Comparison of ENCODE assay signal across 32 cellular contexts in the genomic region with DNA sequence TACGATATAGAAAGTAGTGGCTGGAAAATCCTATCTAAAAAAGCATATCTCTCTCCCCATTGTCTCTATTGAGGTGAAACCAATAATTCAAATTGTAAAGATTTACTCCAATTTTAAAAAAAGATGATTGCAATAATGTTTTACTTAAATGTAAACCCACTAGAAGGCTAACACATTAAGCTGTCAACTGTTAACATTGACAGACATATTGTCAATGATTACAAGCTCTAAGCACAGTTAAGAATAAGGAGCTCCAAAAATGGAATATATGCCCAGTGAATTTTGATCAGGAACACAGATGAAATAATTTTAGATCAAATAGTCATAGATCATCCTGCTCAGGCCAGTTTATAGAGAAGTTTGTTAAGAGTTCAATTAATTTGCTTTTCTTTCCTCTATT.
DNase-seq lines count a peak whose midpoint lies in the region; ATAC-seq, FAIRE-seq and TF ChIP-seq lines count a peak whose summit lies in the region.
"Had no signal": no experiment of that assay in that cellular context is flagged by ENCODE, and none has a peak within 500 bp of the region (broad histone marks: within the 10 kb centered on the region; RNA-seq: fewer than 3 reads in every experiment).

No MANE protein-coding gene starts in this region.

- H3K9ac ChIP-seq in neural cell (ENCODE audit: low read length): no peak overlapping the region
- H3K9ac ChIP-seq: BLaER1; BLaER1 treated with 17β-estradiol and CSF1 and Interleukin-3, amounts not matched to agents 10 nM and 100 nM had no signal

- H3K27ac ChIP-seq in VCaP (peak overlapping the region; percentile 91), neural cell (ENCODE audit: low read length) (peak overlapping the region; percentile 13)
- H3K27ac ChIP-seq: 22Rv1; A549; BLaER1; BLaER1 treated with 17β-estradiol and CSF1 and Interleukin-3, amounts not matched to agents 10 nM and 100 nM; C4-2B had no signal

- H3K79me2 ChIP-seq in neural cell (replicated peaks; ENCODE audit: insufficient read depth, low read length): no peaks in the 10 kb centered on the region

- no peaks in the 10 kb centered on the region for H3K36me3 ChIP-seq in neural cell (ENCODE audit: insufficient read depth, low read length)
- H3K36me3 ChIP-seq: BE2C; BLaER1; BLaER1 treated with 17β-estradiol and CSF1 and Interleukin-3, amounts not matched to agents 10 nM and 100 nM had no signal

- no peak for TF ChIP-seq CTCF in D721Med (IDR thresholded peaks at IDR 0.05; ENCODE audit: insufficient read depth, missing control alignments)
- TF ChIP-seq CTCF in VCaP (conservative IDR thresholded peaks at IDR 0.05): no peak
- no peak for TF ChIP-seq CTCF in neural cell (IDR thresholded peaks at IDR 0.05; ENCODE audit: poor library complexity, severe bottlenecking)
- TF ChIP-seq CTCF in GM20000 (IDR thresholded peaks at IDR 0.05; ENCODE audit: extremely low read depth, missing control alignments): no peak

- peak; percentile 91 for TF ChIP-seq EP300 in neural cell (conservative IDR thresholded peaks at IDR 0.05; ENCODE audit: poor library complexity, severe bottlenecking)

- H3K4me2 ChIP-seq in neural cell (ENCODE audit: low read length): no peak overlapping the region
- H3K4me2 ChIP-seq: A549; BLaER1; BLaER1 treated with 17β-estradiol and CSF1 and Interleukin-3, amounts not matched to agents 10 nM and 100 nM had no signal

- no peak for TF ChIP-seq RAD21 in neural cell (conservative IDR thresholded peaks at IDR 0.05)

- H3K4me3 ChIP-seq in neural cell (ENCODE audit: low read length): no peak overlapping the region
- H3K4me3 ChIP-seq: A549; BLaER1; BLaER1 treated with 17β-estradiol and CSF1 and Interleukin-3, amounts not matched to agents 10 nM and 100 nM had no signal

- H2AFZ ChIP-seq in neural cell (ENCODE audit: low read depth, low read length): no peak overlapping the region

- ATAC-seq in GM19463 (IDR thresholded peaks at IDR 0.05; ENCODE audit: unreplicated experiment): no peak
- ATAC-seq: A549; CD8-positive, alpha-beta T cell had no signal

- H4K20me1 ChIP-seq in neural cell (ENCODE audit: insufficient read depth): no peaks in the 10 kb centered on the region
- H4K20me1 ChIP-seq: BLaER1; BLaER1 treated with 17β-estradiol and CSF1 and Interleukin-3, amounts not matched to agents 10 nM and 100 nM had no signal

- H3F3A ChIP-seq in neural cell (ENCODE audit: insufficient read depth, low read length, poor library complexity, severe bottlenecking): no peaks in the 10 kb centered on the region

- no peaks in the 10 kb centered on the region for H3K27me3 ChIP-seq in neural cell (ENCODE audit: insufficient read depth, low read depth, low read length)
- H3K27me3 ChIP-seq: BE2C; BLaER1; BLaER1 treated with 17β-estradiol and CSF1 and Interleukin-3, amounts not matched to agents 10 nM and 100 nM had no signal

- no peaks in the 10 kb centered on the region for H3K9me3 ChIP-seq in neural cell (ENCODE audit: low read length)
- H3K9me3 ChIP-seq: A549; BE2C; BLaER1; BLaER1 treated with 17β-estradiol and CSF1 and Interleukin-3, amounts not matched to agents 10 nM and 100 nM; Caco-2 had no signal

- peak; percentile 98 for FAIRE-seq in D721Med (lab: Jason Lieb, UNC)
- FAIRE-seq: A204.1, A549 had no signal

- H3K9me2 ChIP-seq in neural cell (ENCODE audit: insufficient read depth, low read length): no peaks in the 10 kb centered on the region

- DNase-seq in D721Med (ENCODE audit: insufficient read length, low spot score) (no peak), NCI-H1092 (lab: John Stamatoyannopoulos, UW) (no peak), GM20000 (ENCODE audit: low spot score) (no peak)
- DNase-seq: 8988T; ACHN; AML-193; BE2C; C1 segment of cervical spinal cord; Caco-2; Calu3; CD4-positive, alpha-beta memory T cell; CD4-positive, alpha-beta T cell; CD4-positive, CD25-positive, alpha-beta regulatory T cell; CD8-positive, alpha-beta memory T cell; CD8-positive, alpha-beta T cell; COR-L47; DMS 273 treated with DMSO at 0.1 percent for 48 hours; DMS153; DMS53; DMS79; DMS79 treated with DMSO at 0.1 percent for 48 hours; DND-41; EL had no signal

TF ChIP-seq in neural cell, 6 proteins besides CTCF, POLR2A, EP300 and RAD21:
- no peak for TF ChIP-seq EZH2 (IDR thresholded peaks at IDR 0.05; ENCODE audit: borderline replicate concordance, insufficient read depth, low read length, poor library complexity, severe bottlenecking)
- TF ChIP-seq REST (IDR thresholded peaks at IDR 0.05; ENCODE audit: borderline replicate concordance): no peak
- no peak for TF ChIP-seq TAF1 (IDR thresholded peaks at IDR 0.05; ENCODE audit: low read depth)
- TF ChIP-seq SMC3 (conservative IDR thresholded peaks at IDR 0.05; ENCODE audit: poor library complexity): no peak
- TF ChIP-seq POLR2AphosphoS5 (IDR thresholded peaks at IDR 0.05): peak; percentile 78
- no peak for TF ChIP-seq MXI1 (conservative IDR thresholded peaks at IDR 0.05; ENCODE audit: poor library complexity, severe bottlenecking)
TF ChIP-seq in neural cell: peak in this region for 1.
